In the genomic region with DNA sequence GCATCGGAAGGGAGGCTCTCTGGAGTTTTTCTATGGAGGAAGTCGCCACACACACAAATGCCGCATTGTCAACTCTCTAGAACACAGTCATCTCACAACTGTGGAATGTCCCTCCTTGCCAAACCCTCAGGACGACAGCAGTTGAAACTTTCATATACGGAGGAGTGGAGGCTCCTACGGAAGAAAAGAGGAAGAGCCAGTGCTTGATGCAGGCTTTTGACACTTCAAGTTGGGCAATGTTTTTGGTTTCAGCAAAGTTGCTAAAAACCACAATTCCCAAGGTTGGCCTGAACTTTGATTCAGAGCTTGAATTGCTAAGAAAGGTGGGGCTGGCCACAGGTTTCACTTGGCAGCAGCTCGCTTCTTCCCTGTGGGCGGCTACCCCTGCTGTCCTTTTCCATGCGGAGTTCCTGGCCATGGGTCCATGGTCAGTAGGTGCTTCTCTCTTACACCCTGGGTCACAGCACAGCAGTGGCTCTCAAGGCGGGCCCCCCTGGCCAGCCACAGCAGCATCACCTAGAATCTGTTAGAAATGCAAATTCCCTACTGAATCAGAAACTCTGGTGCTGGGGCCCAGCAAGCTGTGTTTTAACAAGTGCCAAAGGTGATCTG, we compare ENCODE assay signal across 8 cellular contexts.
DNase-seq lines count a peak whose midpoint lies in the region; ATAC-seq, FAIRE-seq and TF ChIP-seq lines count a peak whose summit lies in the region.

No MANE protein-coding gene starts in this region.

- FAIRE-seq in D721Med (lab: Jason Lieb, UNC), result no peak

- TF ChIP-seq POLR2A in upper lobe of left lung (IDR thresholded peaks at IDR 0.05), result no peak

- peak overlapping the region; percentile 22; the same call in 1 of the 2 replicates for H3K27ac ChIP-seq in KMS-11
- H3K27ac ChIP-seq in upper lobe of left lung, result no peak overlapping the region

- peak overlapping the region; percentile 66 for H3K4me2 ChIP-seq in KMS-11

- H2AFZ ChIP-seq in KMS-11 (ENCODE audit: low read depth), result peak overlapping the region; percentile 19; the same call in 1 of the 2 replicates

- peak overlapping the region; percentile 58 for H3K4me3 Mint-ChIP-seq in dendritic cell treated with granulocyte-macrophage colony-stimulating factor and Interleukin-4, amounts not matched to agents 40 ng/mL and 50 ng/mL, for 4 days

- H3K27me3 ChIP-seq in KMS-11 (ENCODE audit: insufficient read depth, low read depth) (no peaks in the 10 kb centered on the region), upper lobe of left lung (no peaks in the 10 kb centered on the region), HAP-1 (ENCODE audit: low read depth) (no peaks in the 10 kb centered on the region)

- H3K4me3 ChIP-seq in KMS-11 (IDR thresholded peaks at IDR 0.05; ENCODE audit: insufficient read depth, low read depth, low read length), result peak overlapping the region; percentile 21
- no peak overlapping the region for H3K4me3 ChIP-seq in upper lobe of left lung
- no peak overlapping the region for H3K4me3 ChIP-seq in HAP-1

- no peak overlapping the region; the same call in 1 of the 2 replicates for H3K9ac ChIP-seq in KMS-11

- H3K4me1 ChIP-seq in KMS-11 (ENCODE audit: low read depth, poor library complexity, severe bottlenecking) (peaks cover 27% of the 10 kb centered on the region), upper lobe of left lung (peaks cover 0 to 11% (median 0%) of the 10 kb centered on the region in 4 donors), HAP-1 (no peaks in the 10 kb centered on the region)

- in situ Hi-C loops in HAP-1 (cut with MboI; ENCODE audit: low sequenced_read_pairs), result no loop called here

- WGBS in upper lobe of left lung, 2 donors, result 33 to 44% methylated on average over 9 to 10 of the region's 10 CpGs

- H3K79me2 ChIP-seq in KMS-11 (ENCODE audit: insufficient read depth, low read depth), result no peaks in the 10 kb centered on the region

- H3K4me1 Mint-ChIP-seq in dendritic cell treated with granulocyte-macrophage colony-stimulating factor and Interleukin-4, amounts not matched to agents 40 ng/mL and 50 ng/mL, for 4 days (ENCODE audit: low read depth), result peaks cover 31% of the 10 kb centered on the region

- H3K36me3 ChIP-seq in KMS-11 (ENCODE audit: insufficient read depth) (no peaks in the 10 kb centered on the region), upper lobe of left lung (no peaks in the 10 kb centered on the region), HAP-1 (replicated peaks) (no peaks in the 10 kb centered on the region)

- no peak for TF ChIP-seq EP300 in upper lobe of left lung (IDR thresholded peaks at IDR 0.05)

- no peaks in the 10 kb centered on the region for H3K36me3 Mint-ChIP-seq in dendritic cell treated with granulocyte-macrophage colony-stimulating factor and Interleukin-4, amounts not matched to agents 40 ng/mL and 50 ng/mL, for 4 days (ENCODE audit: low read depth)

- intact Hi-C loops in dendritic cell treated with granulocyte-macrophage colony-stimulating factor and Interleukin-4, amounts not matched to agents 40 ng/mL and 50 ng/mL, for 4 days (cut with micrococcal nuclease), result loop anchor here (2.0 kb wide), 1 partner anchor 21 kb away; no protein-coding TSS in a partner anchor

- H3K9me3 Mint-ChIP-seq in dendritic cell treated with granulocyte-macrophage colony-stimulating factor and Interleukin-4, amounts not matched to agents 40 ng/mL and 50 ng/mL, for 4 days, result no peaks in the 10 kb centered on the region

- peak overlapping the region; percentile 89 for H3K27ac Mint-ChIP-seq in dendritic cell treated with granulocyte-macrophage colony-stimulating factor and Interleukin-4, amounts not matched to agents 40 ng/mL and 50 ng/mL, for 4 days

- H3K27me3 Mint-ChIP-seq in dendritic cell treated with granulocyte-macrophage colony-stimulating factor and Interleukin-4, amounts not matched to agents 40 ng/mL and 50 ng/mL, for 4 days, result peaks cover 13% of the 10 kb centered on the region

- no peaks in the 10 kb centered on the region for H4K20me1 ChIP-seq in KMS-11 (ENCODE audit: insufficient read depth)

- TF ChIP-seq CTCF in KMS-11 (conservative IDR thresholded peaks at IDR 0.05; ENCODE audit: low read depth, low read length), result no peak
- TF ChIP-seq CTCF in upper lobe of left lung (IDR thresholded peaks at IDR 0.05), result no peak
- TF ChIP-seq CTCF in D721Med (IDR thresholded peaks at IDR 0.05; ENCODE audit: insufficient read depth, missing control alignments), result no peak

- H3K9me3 ChIP-seq in upper lobe of left lung (no peaks in the 10 kb centered on the region), HAP-1 (no peaks in the 10 kb centered on the region)

- ATAC-seq in GM18502 (IDR thresholded peaks at IDR 0.05; ENCODE audit: poor library complexity, unreplicated experiment) (peak; percentile 84), GM21619 (IDR thresholded peaks at IDR 0.05; ENCODE audit: unreplicated experiment) (peak; percentile 63), upper lobe of left lung (ENCODE audit: low FRiP score in 2 of 2) (peak; percentile 67 to 82)

- DNase-seq in upper lobe of left lung (peak; percentile 36 to 52), D721Med (ENCODE audit: insufficient read length, low spot score) (no peak), HAP-1 (ENCODE audit: low spot score in 2 of 2) (no peak), D341Med (ENCODE audit: low spot score) (no peak)

Comparison
In these comparisons a context has a peak if more than half of its experiments do, and no peak if none do; other contexts are left out.
1. DNase-seq: peak in upper lobe of left lung (2 of 2); none in D721Med (single experiment), HAP-1 (0 of 2) and D341Med (single experiment).
2. Peak in every context shown above with its lines, with median percentiles within 50 percentile points of each other: ATAC-seq.